1 cellular context compared by ENCODE assay signal in the genomic region with DNA sequence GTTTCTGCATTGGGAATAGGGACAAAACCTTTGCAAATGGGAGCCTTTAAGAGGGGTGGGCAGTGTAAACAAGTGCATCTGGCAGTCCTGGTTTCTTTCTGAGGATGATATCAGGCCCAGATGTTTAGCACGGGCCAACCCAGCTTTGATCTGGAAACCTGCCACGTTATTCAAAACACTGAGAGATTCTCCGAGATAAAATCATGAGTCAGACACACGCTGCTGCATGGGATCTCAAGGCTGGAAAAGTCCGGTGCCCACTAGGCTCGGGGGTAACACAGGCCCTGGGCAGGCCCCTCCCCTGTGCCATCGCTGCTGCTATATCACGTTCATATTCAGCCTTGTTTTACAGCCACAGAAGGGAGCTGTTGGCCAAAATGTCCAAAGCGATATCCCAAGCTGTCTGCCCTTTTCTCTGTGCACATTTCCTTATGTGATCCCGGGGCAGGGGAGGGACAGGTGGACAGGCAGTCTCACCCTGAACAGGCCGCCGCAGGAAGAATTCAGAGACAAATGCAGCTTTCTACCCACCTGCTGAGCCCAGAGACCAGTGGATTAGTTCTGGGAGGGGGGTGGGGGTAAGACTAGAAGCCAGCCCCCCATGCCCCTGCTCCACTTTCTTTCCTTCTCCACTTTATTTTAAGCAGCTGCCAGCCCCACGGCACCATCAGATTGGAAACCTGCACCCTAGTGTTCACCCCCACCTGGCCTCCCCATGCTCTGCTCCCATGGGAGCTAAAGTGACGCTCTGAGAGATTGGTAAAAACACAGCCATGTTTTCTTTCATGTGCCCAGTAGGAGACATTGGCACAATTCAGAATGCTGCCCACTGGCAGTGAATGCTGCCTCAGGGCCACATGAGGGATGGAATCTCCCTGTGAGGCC.
TF ChIP-seq lines count a peak whose summit lies in the region.

No MANE protein-coding gene starts in this region.

TF ChIP-seq in HCT116, 20 proteins besides CTCF, POLR2A, EP300 and RAD21 (continued from another document):
- TF ChIP-seq, protein P1, sequence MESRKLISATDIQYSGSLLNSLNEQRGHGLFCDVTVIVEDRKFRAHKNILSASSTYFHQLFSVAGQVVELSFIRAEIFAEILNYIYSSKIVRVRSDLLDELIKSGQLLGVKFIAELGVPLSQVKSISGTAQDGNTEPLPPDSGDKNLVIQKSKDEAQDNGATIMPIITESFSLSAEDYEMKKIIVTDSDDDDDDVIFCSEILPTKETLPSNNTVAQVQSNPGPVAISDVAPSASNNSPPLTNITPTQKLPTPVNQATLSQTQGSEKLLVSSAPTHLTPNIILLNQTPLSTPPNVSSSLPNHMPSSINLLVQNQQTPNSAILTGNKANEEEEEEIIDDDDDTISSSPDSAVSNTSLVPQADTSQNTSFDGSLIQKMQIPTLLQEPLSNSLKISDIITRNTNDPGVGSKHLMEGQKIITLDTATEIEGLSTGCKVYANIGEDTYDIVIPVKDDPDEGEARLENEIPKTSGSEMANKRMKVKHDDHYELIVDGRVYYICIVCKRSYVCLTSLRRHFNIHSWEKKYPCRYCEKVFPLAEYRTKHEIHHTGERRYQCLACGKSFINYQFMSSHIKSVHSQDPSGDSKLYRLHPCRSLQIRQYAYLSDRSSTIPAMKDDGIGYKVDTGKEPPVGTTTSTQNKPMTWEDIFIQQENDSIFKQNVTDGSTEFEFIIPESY (IDR thresholded peaks at IDR 0.05; ENCODE audit: extremely low read depth, insufficient replicate concordance, low read length): no peak
- TF ChIP-seq EZH2 (IDR thresholded peaks at IDR 0.05) (no peak), POLR2AphosphoS5 (IDR thresholded peaks at IDR 0.05; ENCODE audit: low read depth, low read length) (no peak), JUND (IDR thresholded peaks at IDR 0.05) (no peak), FOSL1 (IDR thresholded peaks at IDR 0.05; ENCODE audit: low read depth) (no peak), YY1 (IDR thresholded peaks at IDR 0.05; ENCODE audit: extremely low read depth, insufficient replicate concordance, low read depth, low read length) (no peak), ZFX (IDR thresholded peaks at IDR 0.05) (no peak), CBX3 (IDR thresholded peaks at IDR 0.05; ENCODE audit: low read depth) (no peak)
